31 cellular contexts compared by ENCODE assay signal in genomic region chr1:100851726-100852125, GRCh38.
"Had no signal": no experiment of that assay in that cellular context is flagged by ENCODE, and none has a peak within 500 bp of the region (broad histone marks: within the 10 kb centered on the region; RNA-seq: fewer than 3 reads in every experiment).

No MANE protein-coding gene starts in this region.

- H3K4me1 ChIP-seq: body of pancreas, breast epithelium had no signal

- H3K9me3 Mint-ChIP-seq: activated CD4-positive, alpha-beta memory T cell treated with anti-CD3 and anti-CD28 coated beads, Interleukin-2, amount 10 ng/mL, durations not matched to agents 7 days and 5 days; activated naive CD8-positive, alpha-beta T cell treated with anti-CD3 and anti-CD28 coated beads for 36 hours; T-helper 1 cell treated with Interleukin-12 subunit alpha and Interleukin-12 subunit beta and Interleukin-4 antibody, amounts not matched to agents 30 μg/mL and 1 μg/mL, for 36 hours; T-helper 2 cell treated with Interferon-gamma antibody and Interleukin-4, amounts not matched to agents 5 μg/mL and 100 μg/mL, for 36 hours had no signal

- DNase-seq: activated CD4-positive, alpha-beta memory T cell treated with anti-CD3 and anti-CD28 coated beads, Interleukin-2, amount 10 ng/mL, durations not matched to agents 7 days and 5 days; activated CD4-positive, alpha-beta T cell treated with anti-CD3 and anti-CD28 coated beads, Interleukin-2, amount 50 U/mL, for 1 hour; activated CD8-positive, alpha-beta memory T cell treated with anti-CD3 and anti-CD28 coated beads for 24 hours; activated CD8-positive, alpha-beta memory T cell treated with anti-CD3 and anti-CD28 coated beads, Interleukin-2, amount 10 ng/mL, durations not matched to agents 7 days and 5 days; activated CD8-positive, alpha-beta memory T cell treated with anti-CD3 and anti-CD28 coated beads, Interleukin-2, amount 50 U/mL, for 48 hours; activated effector memory CD4-positive, alpha-beta T cell treated with Interleukin-2 at 50 U/mL for 16 hours; activated naive CD4-positive, alpha-beta T cell; activated naive CD4-positive, alpha-beta T cell treated with anti-CD3 and anti-CD28 coated beads, Interleukin-2, amount 50 U/mL, for 16 hours; activated naive CD8-positive, alpha-beta T cell treated with anti-CD3 and anti-CD28 coated beads for 36 hours; activated T-cell treated with anti-CD3 and anti-CD28 coated beads, Interleukin-2, amount 50 U/mL, for 48 hours; amniotic stem cell; aorta; body of pancreas; MG63; MV-4-11; NCI-H1092; NCI-H1436 treated with DMSO at 0.1 percent for 48 hours; NCI-H1694 treated with DMSO at 0.1 percent for 48 hours; NCI-H2029; NCI-H2171; NCI-H510A; NCI-H526; NCI-H748 treated with DMSO at 0.1 percent for 48 hours; NK-92 treated with Interleukin-12 subunit alpha and Interleukin-12 subunit beta, amount 100 ng/mL, for 24 hours; PC-3; Right ventricle myocardium superior had no signal

- H3K27me3 ChIP-seq: body of pancreas, breast epithelium, MG63 had no signal

- H3K4me3 Mint-ChIP-seq: activated CD4-positive, alpha-beta memory T cell treated with anti-CD3 and anti-CD28 coated beads, Interleukin-2, amount 10 ng/mL, durations not matched to agents 7 days and 5 days; activated CD8-positive, alpha-beta memory T cell treated with anti-CD3 and anti-CD28 coated beads, Interleukin-2, amount 10 ng/mL, durations not matched to agents 7 days and 5 days; activated naive CD8-positive, alpha-beta T cell treated with anti-CD3 and anti-CD28 coated beads for 36 hours; T-helper 1 cell treated with Interleukin-12 subunit alpha and Interleukin-12 subunit beta and Interleukin-4 antibody, amounts not matched to agents 30 μg/mL and 1 μg/mL, for 36 hours; T-helper 2 cell treated with Interferon-gamma antibody and Interleukin-4, amounts not matched to agents 5 μg/mL and 100 μg/mL, for 36 hours had no signal

- H3K36me3 ChIP-seq: breast epithelium, MG63 had no signal

- H3K4me1 Mint-ChIP-seq: activated CD4-positive, alpha-beta memory T cell treated with anti-CD3 and anti-CD28 coated beads, Interleukin-2, amount 10 ng/mL, durations not matched to agents 7 days and 5 days; activated CD8-positive, alpha-beta memory T cell treated with anti-CD3 and anti-CD28 coated beads, Interleukin-2, amount 10 ng/mL, durations not matched to agents 7 days and 5 days had no signal

- ATAC-seq: activated CD8-positive, alpha-beta memory T cell treated with anti-CD3 and anti-CD28 coated beads, Interleukin-2, amount 10 ng/mL, durations not matched to agents 7 days and 5 days; body of pancreas; K562; PC-3 had no signal

- H3K27ac Mint-ChIP-seq: activated CD4-positive, alpha-beta memory T cell treated with anti-CD3 and anti-CD28 coated beads, Interleukin-2, amount 10 ng/mL, durations not matched to agents 7 days and 5 days; activated CD8-positive, alpha-beta memory T cell treated with anti-CD3 and anti-CD28 coated beads, Interleukin-2, amount 10 ng/mL, durations not matched to agents 7 days and 5 days; activated naive CD8-positive, alpha-beta T cell treated with anti-CD3 and anti-CD28 coated beads for 36 hours; T-helper 1 cell treated with Interleukin-12 subunit alpha and Interleukin-12 subunit beta and Interleukin-4 antibody, amounts not matched to agents 30 μg/mL and 1 μg/mL, for 36 hours; T-helper 2 cell treated with Interferon-gamma antibody and Interleukin-4, amounts not matched to agents 5 μg/mL and 100 μg/mL, for 36 hours had no signal

- H3K4me3 ChIP-seq: body of pancreas, breast epithelium, K562, MG63 had no signal

- H3K36me3 Mint-ChIP-seq: activated CD8-positive, alpha-beta memory T cell treated with anti-CD3 and anti-CD28 coated beads, Interleukin-2, amount 10 ng/mL, durations not matched to agents 7 days and 5 days had no signal

- H3K9me3 ChIP-seq: body of pancreas, breast epithelium, MG63 had no signal

- H3K27ac ChIP-seq: body of pancreas, breast epithelium, RWPE1 had no signal
